In the genomic region with DNA sequence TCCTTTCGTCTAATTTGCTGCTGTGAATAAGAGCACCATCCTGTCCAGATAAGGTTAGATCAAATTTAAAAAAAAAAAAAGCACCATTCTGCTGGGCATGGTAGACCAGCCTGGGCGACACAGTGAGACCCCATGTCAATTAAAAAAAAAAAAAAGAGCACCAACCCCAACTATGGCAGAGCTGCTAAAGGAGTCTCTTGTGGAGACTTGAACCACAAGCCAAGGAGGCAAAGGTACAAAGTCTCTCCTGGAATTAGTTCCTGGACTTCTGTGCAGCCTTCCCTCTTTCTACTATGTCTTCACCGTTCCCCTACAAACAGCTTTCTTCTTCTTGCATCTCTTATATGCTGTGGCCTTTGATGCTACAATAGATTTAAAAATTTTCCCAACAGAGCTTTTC, we compare ENCODE assay signal across 1 cellular context.
TF ChIP-seq lines count a peak whose summit lies in the region.

No MANE protein-coding gene starts in this region.

TF ChIP-seq in H1, 55 proteins besides CTCF, POLR2A, EP300 and RAD21:
- TF ChIP-seq ASH2L (IDR thresholded peaks at IDR 0.05; ENCODE audit: low read length) = no peak
- TF ChIP-seq TAF1 (IDR thresholded peaks at IDR 0.05; ENCODE audit: low read depth, low read length) = no peak
- TF ChIP-seq, protein P1, sequence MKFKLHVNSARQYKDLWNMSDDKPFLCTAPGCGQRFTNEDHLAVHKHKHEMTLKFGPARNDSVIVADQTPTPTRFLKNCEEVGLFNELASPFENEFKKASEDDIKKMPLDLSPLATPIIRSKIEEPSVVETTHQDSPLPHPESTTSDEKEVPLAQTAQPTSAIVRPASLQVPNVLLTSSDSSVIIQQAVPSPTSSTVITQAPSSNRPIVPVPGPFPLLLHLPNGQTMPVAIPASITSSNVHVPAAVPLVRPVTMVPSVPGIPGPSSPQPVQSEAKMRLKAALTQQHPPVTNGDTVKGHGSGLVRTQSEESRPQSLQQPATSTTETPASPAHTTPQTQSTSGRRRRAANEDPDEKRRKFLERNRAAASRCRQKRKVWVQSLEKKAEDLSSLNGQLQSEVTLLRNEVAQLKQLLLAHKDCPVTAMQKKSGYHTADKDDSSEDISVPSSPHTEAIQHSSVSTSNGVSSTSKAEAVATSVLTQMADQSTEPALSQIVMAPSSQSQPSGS (IDR thresholded peaks at IDR 0.05; ENCODE audit: low read length) = no peak
- no peak for TF ChIP-seq RXRA (IDR thresholded peaks at IDR 0.05; ENCODE audit: insufficient read depth, low read depth, low read length)
- no peak for TF ChIP-seq SAP30 (IDR thresholded peaks at IDR 0.05; ENCODE audit: insufficient read depth, insufficient replicate concordance, low read length)
- TF ChIP-seq RNF2 (IDR thresholded peaks at IDR 0.05; ENCODE audit: borderline replicate concordance, low read depth, low read length, missing control alignments, poor library complexity, severe bottlenecking) = no peak
- TF ChIP-seq TEAD4 (IDR thresholded peaks at IDR 0.05; ENCODE audit: low read depth, low read length) = no peak
- TF ChIP-seq, protein P2, sequence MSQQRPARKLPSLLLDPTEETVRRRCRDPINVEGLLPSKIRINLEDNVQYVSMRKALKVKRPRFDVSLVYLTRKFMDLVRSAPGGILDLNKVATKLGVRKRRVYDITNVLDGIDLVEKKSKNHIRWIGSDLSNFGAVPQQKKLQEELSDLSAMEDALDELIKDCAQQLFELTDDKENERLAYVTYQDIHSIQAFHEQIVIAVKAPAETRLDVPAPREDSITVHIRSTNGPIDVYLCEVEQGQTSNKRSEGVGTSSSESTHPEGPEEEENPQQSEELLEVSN (IDR thresholded peaks at IDR 0.05) = no peak
- TF ChIP-seq CBX8 (IDR thresholded peaks at IDR 0.05; ENCODE audit: borderline replicate concordance, low read depth, low read length) = no peak
- TF ChIP-seq SUZ12 (IDR thresholded peaks at IDR 0.05; ENCODE audit: low read length) = no peak
- TF ChIP-seq NRF1 (IDR thresholded peaks at IDR 0.05; ENCODE audit: low read depth, low read length) = no peak
- TF ChIP-seq CREB1 (IDR thresholded peaks at IDR 0.05) = no peak
- no peak for TF ChIP-seq RBBP5 (IDR thresholded peaks at IDR 0.05; ENCODE audit: borderline replicate concordance, low read depth, low read length)
- TF ChIP-seq SIX5 (IDR thresholded peaks at IDR 0.05; ENCODE audit: low read depth, low read length) = no peak
- TF ChIP-seq CHD2 (IDR thresholded peaks at IDR 0.05; ENCODE audit: low read length) = no peak
- no peak for TF ChIP-seq KDM1A (IDR thresholded peaks at IDR 0.05; ENCODE audit: borderline replicate concordance, low read length)
